1 cellular context compared by ENCODE assay signal in the genomic region with DNA sequence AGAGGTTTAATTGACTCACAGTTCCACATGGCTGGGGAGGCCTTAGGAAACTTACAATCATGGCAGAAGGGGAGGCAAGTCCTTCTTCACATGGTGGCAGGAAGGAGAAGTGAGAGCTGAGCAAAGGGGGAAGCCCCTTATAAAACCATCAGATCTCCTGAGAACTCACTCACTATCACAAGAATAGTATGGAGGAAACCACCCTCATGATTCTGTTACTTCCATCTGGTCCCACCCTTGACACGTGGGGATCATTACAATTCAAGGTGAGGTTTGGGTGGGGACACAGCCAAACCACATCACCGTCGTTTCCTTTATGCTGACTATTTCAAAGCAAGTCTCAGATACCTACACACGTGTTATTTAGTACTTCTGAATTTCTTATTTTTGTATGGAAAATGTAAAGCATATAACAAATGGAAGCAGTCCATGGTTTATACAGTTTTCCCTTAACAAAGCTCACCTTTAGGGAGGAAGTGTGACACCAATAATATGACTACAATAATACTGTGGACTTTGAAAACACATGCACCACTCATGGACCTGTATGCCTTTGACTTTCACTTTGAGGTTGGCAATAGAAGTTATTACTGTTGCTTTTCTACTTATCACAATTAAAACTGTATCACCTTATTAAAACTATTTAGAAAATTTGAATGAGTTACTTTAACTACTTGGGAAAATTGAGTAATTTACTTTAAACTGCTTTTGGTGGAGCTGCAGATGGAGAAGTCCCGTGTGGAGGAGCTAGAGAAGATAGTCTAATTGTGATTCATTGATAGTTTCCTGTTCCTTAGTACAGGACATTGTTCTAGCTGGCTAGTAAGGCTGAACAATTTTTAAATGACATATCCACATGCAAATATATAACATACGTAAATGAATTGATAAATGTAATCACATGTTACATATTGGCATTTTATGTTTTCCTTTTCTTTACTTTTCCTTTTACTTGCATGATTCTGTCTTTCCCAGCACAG.
TF ChIP-seq lines count a peak whose summit lies in the region.

No MANE protein-coding gene starts in this region.

TF ChIP-seq in IMR-90, 13 proteins besides CTCF, POLR2A, EP300 and RAD21:
- TF ChIP-seq MXI1 (IDR thresholded peaks at IDR 0.05; ENCODE audit: borderline replicate concordance, low read depth, low read length) (no peak), RFX5 (IDR thresholded peaks at IDR 0.05; ENCODE audit: low read depth, low read length) (no peak), MAZ (IDR thresholded peaks at IDR 0.05; ENCODE audit: borderline replicate concordance, low read depth, low read length) (no peak), MAFK (IDR thresholded peaks at IDR 0.05; ENCODE audit: low read depth, low read length) (no peak), NFE2L2 (IDR thresholded peaks at IDR 0.05; ENCODE audit: low read depth, low read length) (no peak), FOS (IDR thresholded peaks at IDR 0.05; ENCODE audit: low read depth, low read length) (no peak), CHD1 (IDR thresholded peaks at IDR 0.05; ENCODE audit: low read depth, low read length) (no peak), SMC3 (IDR thresholded peaks at IDR 0.05; ENCODE audit: low read depth, low read length) (no peak), BHLHE40 (IDR thresholded peaks at IDR 0.05; ENCODE audit: low read depth, low read length) (no peak), RCOR1 (IDR thresholded peaks at IDR 0.05; ENCODE audit: insufficient replicate concordance, low read length) (no peak), CEBPB (IDR thresholded peaks at IDR 0.05; ENCODE audit: low read depth, low read length) (no peak)
- TF ChIP-seq, protein P1, sequence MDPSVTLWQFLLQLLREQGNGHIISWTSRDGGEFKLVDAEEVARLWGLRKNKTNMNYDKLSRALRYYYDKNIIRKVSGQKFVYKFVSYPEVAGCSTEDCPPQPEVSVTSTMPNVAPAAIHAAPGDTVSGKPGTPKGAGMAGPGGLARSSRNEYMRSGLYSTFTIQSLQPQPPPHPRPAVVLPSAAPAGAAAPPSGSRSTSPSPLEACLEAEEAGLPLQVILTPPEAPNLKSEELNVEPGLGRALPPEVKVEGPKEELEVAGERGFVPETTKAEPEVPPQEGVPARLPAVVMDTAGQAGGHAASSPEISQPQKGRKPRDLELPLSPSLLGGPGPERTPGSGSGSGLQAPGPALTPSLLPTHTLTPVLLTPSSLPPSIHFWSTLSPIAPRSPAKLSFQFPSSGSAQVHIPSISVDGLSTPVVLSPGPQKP (IDR thresholded peaks at IDR 0.05; ENCODE audit: borderline replicate concordance, low read depth, low read length), result no peak
- TF ChIP-seq, protein P2, sequence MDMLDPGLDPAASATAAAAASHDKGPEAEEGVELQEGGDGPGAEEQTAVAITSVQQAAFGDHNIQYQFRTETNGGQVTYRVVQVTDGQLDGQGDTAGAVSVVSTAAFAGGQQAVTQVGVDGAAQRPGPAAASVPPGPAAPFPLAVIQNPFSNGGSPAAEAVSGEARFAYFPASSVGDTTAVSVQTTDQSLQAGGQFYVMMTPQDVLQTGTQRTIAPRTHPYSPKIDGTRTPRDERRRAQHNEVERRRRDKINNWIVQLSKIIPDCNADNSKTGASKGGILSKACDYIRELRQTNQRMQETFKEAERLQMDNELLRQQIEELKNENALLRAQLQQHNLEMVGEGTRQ (IDR thresholded peaks at IDR 0.05; ENCODE audit: low read depth, low read length), result no peak
